ENCODE assay signal across 19 cellular contexts in the genomic region with DNA sequence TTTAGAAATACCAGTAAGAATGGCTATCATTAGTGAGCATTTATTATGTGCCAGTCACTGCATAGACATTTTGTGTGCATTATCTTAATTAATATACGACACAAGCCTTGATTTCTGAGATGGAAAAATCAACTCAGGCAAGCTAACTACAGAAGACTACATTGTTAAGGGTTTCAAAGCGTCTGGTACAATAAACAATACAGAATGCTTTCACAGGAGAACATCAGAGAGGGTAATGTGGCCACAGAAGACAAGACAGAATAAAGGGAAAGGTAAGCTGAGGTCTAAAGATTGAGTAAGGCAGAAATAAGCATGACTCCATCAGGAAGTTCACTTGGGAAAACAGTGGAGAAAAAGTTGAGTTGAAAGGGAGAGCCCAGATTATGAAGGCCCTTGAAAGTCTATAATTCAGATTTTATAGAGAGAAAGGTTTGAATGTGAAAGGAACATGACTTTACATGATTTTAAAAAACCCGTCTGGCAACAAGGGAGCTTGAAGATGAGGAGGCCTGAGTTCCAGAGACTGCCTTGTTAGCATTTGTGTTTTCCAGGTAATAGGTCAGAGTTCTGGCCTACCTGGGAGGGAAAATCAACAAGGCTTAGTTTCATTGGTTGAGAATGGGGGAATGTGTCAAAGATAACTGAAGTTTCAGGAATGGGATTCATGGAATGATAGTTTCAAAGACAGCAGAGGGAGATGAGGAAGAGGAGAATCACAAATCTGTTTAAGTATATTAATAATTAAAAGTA. TPM values are rescaled to one million over a fixed set of nuclear protein-coding genes. Genes with fewer than 3 reads are reported as not detected.
A peak's percentile ranks its signal among the peaks of the same experiment; 100 is the strongest.
DNase-seq lines count a peak whose midpoint lies in the region; ATAC-seq and TF ChIP-seq lines count a peak whose summit lies in the region.
"Had no signal": no experiment of that assay in that cellular context is flagged by ENCODE, and none has a peak within 500 bp of the region (broad histone marks: within the 10 kb centered on the region; RNA-seq: fewer than 3 reads in every experiment).

No MANE protein-coding gene starts in this region.

- H3K9me3 Mint-ChIP-seq in activated naive CD8-positive, alpha-beta T cell (ENCODE audit: low read depth), result no peaks in the 10 kb centered on the region
- no peaks in the 10 kb centered on the region for H3K9me3 Mint-ChIP-seq in activated naive CD8-positive, alpha-beta T cell treated with anti-CD3 and anti-CD28 coated beads for 36 hours
- no peaks in the 10 kb centered on the region for H3K9me3 Mint-ChIP-seq in naive thymus-derived CD8-positive, alpha-beta T cell
- H3K9me3 Mint-ChIP-seq: activated T-helper 1 cell treated with anti-CD3 and anti-CD28 coated beads, Interleukin-12 subunit alpha, Interleukin-12 subunit beta, Interleukin-2, Interleukin-4 antibody, amounts not matched to agents 30 ng/mL and 10 ng/mL and 1 ng/mL, durations not matched to agents 14 hours and 24 hours and 36 hours had no signal

- no peak for TF ChIP-seq EP300 in tibial nerve (IDR thresholded peaks at IDR 0.05)

- H3K27me3 Mint-ChIP-seq in activated naive CD8-positive, alpha-beta T cell, result no peaks in the 10 kb centered on the region
- no peaks in the 10 kb centered on the region for H3K27me3 Mint-ChIP-seq in activated naive CD8-positive, alpha-beta T cell treated with anti-CD3 and anti-CD28 coated beads for 36 hours
- no peaks in the 10 kb centered on the region for H3K27me3 Mint-ChIP-seq in naive thymus-derived CD8-positive, alpha-beta T cell

- no peaks in the 10 kb centered on the region for H3K9me3 ChIP-seq in tibial nerve
- H3K9me3 ChIP-seq: neutrophil had no signal

- peak overlapping the region; percentile 4 for H3K27ac Mint-ChIP-seq in activated naive CD8-positive, alpha-beta T cell
- H3K27ac Mint-ChIP-seq in activated naive CD8-positive, alpha-beta T cell treated with anti-CD3 and anti-CD28 coated beads for 36 hours, result no peak overlapping the region
- peak overlapping the region in 8 of 10 donors; percentile 2 to 66 (median 44) for H3K27ac Mint-ChIP-seq in naive thymus-derived CD8-positive, alpha-beta T cell
- H3K27ac Mint-ChIP-seq: activated T-helper 1 cell treated with anti-CD3 and anti-CD28 coated beads, Interleukin-12 subunit alpha, Interleukin-12 subunit beta, Interleukin-2, Interleukin-4 antibody, amounts not matched to agents 30 ng/mL and 10 ng/mL and 1 ng/mL, durations not matched to agents 14 hours and 24 hours and 36 hours had no signal

- ATAC-seq in naive thymus-derived CD8-positive, alpha-beta T cell, result no peak

- no peaks in the 10 kb centered on the region for H3K36me3 ChIP-seq in tibial nerve
- H3K36me3 ChIP-seq: neutrophil, WERI-Rb-1 had no signal

- H3K4me3 ChIP-seq in tibial nerve, result no peak overlapping the region
- H3K4me3 ChIP-seq: lung had no signal

- TF ChIP-seq POLR2A in tibial nerve (IDR thresholded peaks at IDR 0.05), result no peak

- H3K27me3 ChIP-seq in tibial nerve, result no peaks in the 10 kb centered on the region

- H3K4me1 ChIP-seq in tibial nerve, result peaks cover 0 to 19% (median 7%) of the 10 kb centered on the region in 4 donors

- H3K4me1 Mint-ChIP-seq in activated naive CD8-positive, alpha-beta T cell (ENCODE audit: low read depth), result peaks cover 41% of the 10 kb centered on the region
- H3K4me1 Mint-ChIP-seq in activated naive CD8-positive, alpha-beta T cell treated with anti-CD3 and anti-CD28 coated beads for 36 hours, result peaks cover 17% of the 10 kb centered on the region
- peaks cover 18 to 43% (median 35%) of the 10 kb centered on the region in 4 donors for H3K4me1 Mint-ChIP-seq in naive thymus-derived CD8-positive, alpha-beta T cell

- POLR2A ChIA-PET in naive thymus-derived CD8-positive, alpha-beta T cell (lab: Charles Lee), result no interaction called here

- no peak for DNase-seq in activated naive CD8-positive, alpha-beta T cell treated with anti-CD3 and anti-CD28 coated beads for 36 hours
- DNase-seq in naive thymus-derived CD8-positive, alpha-beta T cell, result no peak
- DNase-seq in tibial nerve (ENCODE audit: low spot score in 2 of 2), result no peak
- no peak for DNase-seq in G401 (ENCODE audit: low spot score)
- DNase-seq in ACHN, result no peak
- DNase-seq in amniotic stem cell (lab: John Stamatoyannopoulos, UW), result no peak
- DNase-seq: aorta; KBM-7; NCI-H1092; NCI-H774; stimulated activated CD4-positive, alpha-beta T cell treated with anti-CD3 and anti-CD28 coated beads, Interleukin-4, amount 100 ng/mL, for 4 hours; WERI-Rb-1 had no signal

- 36 to 52% methylated on average over 3 of the region's 3 CpGs for WGBS in tibial nerve, 2 donors

- H3K27ac ChIP-seq in cingulate gyrus (ENCODE audit: low read depth, low read length), result peak overlapping the region; percentile 65
- peak overlapping the region in 3 of 4 donors; percentile 66 to 96 (median 79) for H3K27ac ChIP-seq in tibial nerve
- H3K27ac ChIP-seq: epithelial cell of prostate, neutrophil, WERI-Rb-1 had no signal

- no peak for TF ChIP-seq CTCF in tibial nerve (IDR thresholded peaks at IDR 0.05)

- in situ Hi-C loops in G401 (cut with HindIII; ENCODE audit: low sequenced_read_pairs) (no loop called here), ACHN (cut with HindIII; ENCODE audit: low pct_ligation_motif_present, low pct_unique_long_range_greater_than_20kb, low sequenced_read_pairs) (loop anchor here (25.0 kb wide), 1 partner anchor 142 kb away; no protein-coding TSS in a partner anchor)

- H3K4me3 Mint-ChIP-seq in activated naive CD8-positive, alpha-beta T cell, result no peak overlapping the region
- no peak overlapping the region for H3K4me3 Mint-ChIP-seq in activated naive CD8-positive, alpha-beta T cell treated with anti-CD3 and anti-CD28 coated beads for 36 hours
- peak overlapping the region in 1 of 10 donors; percentile 1 for H3K4me3 Mint-ChIP-seq in naive thymus-derived CD8-positive, alpha-beta T cell
- H3K4me3 Mint-ChIP-seq: activated T-helper 1 cell treated with anti-CD3 and anti-CD28 coated beads, Interleukin-12 subunit alpha, Interleukin-12 subunit beta, Interleukin-2, Interleukin-4 antibody, amounts not matched to agents 30 ng/mL and 10 ng/mL and 1 ng/mL, durations not matched to agents 14 hours and 24 hours and 36 hours; CD14-positive monocyte had no signal

- no peaks in the 10 kb centered on the region for H3K36me3 Mint-ChIP-seq in activated naive CD8-positive, alpha-beta T cell
- H3K36me3 Mint-ChIP-seq in activated naive CD8-positive, alpha-beta T cell treated with anti-CD3 and anti-CD28 coated beads for 36 hours, result no peaks in the 10 kb centered on the region
- no peaks in the 10 kb centered on the region for H3K36me3 Mint-ChIP-seq in naive thymus-derived CD8-positive, alpha-beta T cell
- H3K36me3 Mint-ChIP-seq: CD14-positive monocyte had no signal

RNA-seq across cellular contexts. Expression of a gene that starts 1.8 kb away (rescaled TPM):
- total RNA-seq in activated naive CD8-positive, alpha-beta T cell treated with anti-CD3 and anti-CD28 coated beads for 36 hours, result 10 to 100 TPM; 12.5 to 13.6 TPM
- 10 to 100 TPM; 31.8 to 35.4 TPM for total RNA-seq in naive thymus-derived CD8-positive, alpha-beta T cell
- 10 to 100 TPM; 12.2 to 14.5 (median 14.5) TPM for polyA plus RNA-seq in naive thymus-derived CD8-positive, alpha-beta T cell
- total RNA-seq in tibial nerve, result 100 to 1,000 TPM in 2 of 4 donors, 10 to 100 TPM in 2; 87.9 to 126 (median 95.5) TPM
- total RNA-seq in G401 (2014; rRNA removed; shearing (Covaris generic)), result 1.7 and 3.0 TPM in 2 replicates
